Comparison of ENCODE assay signal across 2 cellular contexts in the genomic region with DNA sequence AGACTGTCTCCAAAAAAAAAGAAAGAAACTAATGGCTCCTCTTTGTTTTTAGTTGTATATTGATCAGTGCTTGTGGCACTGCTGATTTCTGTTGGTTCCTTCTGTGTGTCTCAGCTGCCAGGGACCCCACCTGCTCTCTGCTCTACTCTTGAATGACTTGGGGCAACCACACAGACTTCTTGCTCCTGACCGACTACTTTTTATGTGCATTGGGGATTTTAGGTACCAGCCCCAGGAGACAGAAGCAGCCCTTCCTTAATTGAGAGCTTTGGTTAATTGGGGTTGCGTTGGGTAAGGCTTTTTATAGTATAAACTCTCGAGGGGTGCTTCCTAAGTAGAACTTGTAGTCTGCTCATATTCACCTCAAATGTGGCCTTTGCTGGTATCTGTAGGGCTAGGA.
TF ChIP-seq lines count a peak whose summit lies in the region.

No MANE protein-coding gene starts in this region.

TF ChIP-seq in SK-N-SH, 30 proteins besides CTCF, POLR2A, EP300 and RAD21 (continued from another document):
- no peak for TF ChIP-seq MXI1 (IDR thresholded peaks at IDR 0.05; ENCODE audit: low read depth, low read length)
- TF ChIP-seq, protein P1, sequence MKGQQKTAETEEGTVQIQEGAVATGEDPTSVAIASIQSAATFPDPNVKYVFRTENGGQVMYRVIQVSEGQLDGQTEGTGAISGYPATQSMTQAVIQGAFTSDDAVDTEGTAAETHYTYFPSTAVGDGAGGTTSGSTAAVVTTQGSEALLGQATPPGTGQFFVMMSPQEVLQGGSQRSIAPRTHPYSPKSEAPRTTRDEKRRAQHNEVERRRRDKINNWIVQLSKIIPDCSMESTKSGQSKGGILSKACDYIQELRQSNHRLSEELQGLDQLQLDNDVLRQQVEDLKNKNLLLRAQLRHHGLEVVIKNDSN (IDR thresholded peaks at IDR 0.05; ENCODE audit: borderline replicate concordance, low read depth) = no peak

TF ChIP-seq in SK-N-SH treated with all-trans-retinoic acid at 6 μM for 48 hours, 23 proteins besides CTCF, POLR2A, EP300 and RAD21 (continued from another document):
- TF ChIP-seq CREB5 (CRISPR knock-in tag; IDR thresholded peaks at IDR 0.05; ENCODE audit: low read depth) (no peak), OSR1 (CRISPR knock-in tag; IDR thresholded peaks at IDR 0.05) (no peak), ZC3H10 (CRISPR knock-in tag; IDR thresholded peaks at IDR 0.05) (no peak), ARNTL (CRISPR knock-in tag; IDR thresholded peaks at IDR 0.05; ENCODE audit: borderline replicate concordance, low read depth) (no peak), ESRRG (CRISPR knock-in tag; IDR thresholded peaks at IDR 0.05) (no peak), ISL1 (CRISPR knock-in tag; IDR thresholded peaks at IDR 0.05) (no peak), BACH2 (CRISPR knock-in tag; IDR thresholded peaks at IDR 0.05; ENCODE audit: borderline replicate concordance) (no peak), GLIS3 (CRISPR knock-in tag; IDR thresholded peaks at IDR 0.05) (no peak), TSHZ2 (CRISPR knock-in tag; IDR thresholded peaks at IDR 0.05) (no peak), CSRNP3 (CRISPR knock-in tag; IDR thresholded peaks at IDR 0.05) (no peak), ZNF8 (CRISPR knock-in tag; IDR thresholded peaks at IDR 0.05) (no peak), PPARA (CRISPR knock-in tag; IDR thresholded peaks at IDR 0.05; ENCODE audit: borderline replicate concordance) (no peak)
